8 cellular contexts compared by ENCODE assay signal in the genomic region with DNA sequence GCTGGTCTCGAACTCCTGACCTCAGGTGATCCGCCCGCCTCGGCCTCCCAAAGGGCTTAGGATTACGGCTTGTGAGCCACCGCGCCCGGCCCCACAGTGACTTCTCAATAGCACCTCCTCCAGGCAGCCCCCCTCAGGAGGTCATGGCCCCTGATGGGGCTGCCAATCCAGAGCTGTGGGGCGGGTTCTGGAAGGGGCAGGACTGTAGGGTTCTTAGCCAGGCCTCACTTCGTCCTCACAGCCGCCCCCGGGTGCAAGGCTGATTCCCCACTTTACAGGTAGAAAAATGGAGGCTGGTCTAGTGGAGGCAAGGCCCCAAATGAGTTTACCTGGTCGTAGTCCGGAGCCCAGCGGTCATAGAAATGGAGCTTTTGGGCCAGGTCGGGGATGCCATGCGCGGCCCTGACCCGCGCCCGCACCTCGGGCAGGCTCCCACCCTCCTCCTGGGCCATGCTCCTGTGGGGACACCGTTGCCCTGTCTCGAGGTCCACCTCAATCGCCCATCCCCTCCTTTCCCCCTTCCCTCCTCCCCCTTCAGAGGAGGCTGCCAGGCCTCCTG.
DNase-seq lines count a peak whose midpoint lies in the region; ATAC-seq and TF ChIP-seq lines count a peak whose summit lies in the region.

No MANE protein-coding gene starts in this region.

- H3K36me3 ChIP-seq in BLaER1 treated with 17β-estradiol and CSF1 and Interleukin-3, amounts not matched to agents 10 nM and 100 nM, result no peaks in the 10 kb centered on the region
- H3K36me3 ChIP-seq in KMS-11 (ENCODE audit: insufficient read depth) (no peaks in the 10 kb centered on the region), mucosa of stomach (ENCODE audit: control insufficient read depth, insufficient read depth, low read length) (no peaks in the 10 kb centered on the region)

- peak overlapping the region; percentile 57 to 79 (median 73); a peak in 20 of 22 replicates for H3K9ac ChIP-seq in BLaER1 treated with 17β-estradiol and CSF1 and Interleukin-3, amounts not matched to agents 10 nM and 100 nM
- H3K9ac ChIP-seq in KMS-11, result peak overlapping the region; percentile 83
- peak overlapping the region; percentile 66 for H3K9ac ChIP-seq in mucosa of stomach (ENCODE audit: low read length)

- H2AFZ ChIP-seq in KMS-11 (ENCODE audit: low read depth), result peak overlapping the region; percentile 94; the same call in 1 of the 2 replicates

- no peaks in the 10 kb centered on the region for H3K79me2 ChIP-seq in KMS-11 (ENCODE audit: insufficient read depth, low read depth)

- H3K27me3 ChIP-seq in BLaER1 treated with 17β-estradiol and CSF1 and Interleukin-3, amounts not matched to agents 10 nM and 100 nM, result no peaks in the 10 kb centered on the region
- no peaks in the 10 kb centered on the region for H3K27me3 ChIP-seq in KMS-11 (ENCODE audit: insufficient read depth, low read depth)
- peaks cover 11% of the 10 kb centered on the region for H3K27me3 ChIP-seq in mucosa of stomach (ENCODE audit: control insufficient read depth, insufficient read depth, low read length)

- no peak for ATAC-seq in HG03159 (IDR thresholded peaks at IDR 0.05; ENCODE audit: unreplicated experiment)

- no peak for DNase-seq in coronary artery (ENCODE audit: low spot score)
- no peak for DNase-seq in GM03348 (ENCODE audit: low spot score)
- DNase-seq in activated effector memory CD4-positive, alpha-beta T cell treated with anti-CD3 and anti-CD28 coated beads, Interleukin-2, amount 50 U/mL, for 16 hours, result no peak
- no peak for DNase-seq in DMS79 treated with DMSO at 0.1 percent for 48 hours (lab: John Stamatoyannopoulos, UW)

- H3K4me1 ChIP-seq in BLaER1 treated with 17β-estradiol and CSF1 and Interleukin-3, amounts not matched to agents 10 nM and 100 nM, result peaks cover 25 to 53% (median 44%) of the 10 kb centered on the region in 10 experiments
- H3K4me1 ChIP-seq in KMS-11 (ENCODE audit: low read depth, poor library complexity, severe bottlenecking) (peaks cover 42% of the 10 kb centered on the region), mucosa of stomach (ENCODE audit: control insufficient read depth, insufficient read depth, low read length) (peaks cover 8% of the 10 kb centered on the region)

- H3K9me3 ChIP-seq in BLaER1 treated with 17β-estradiol and CSF1 and Interleukin-3, amounts not matched to agents 10 nM and 100 nM (replicated peaks in 1 of 11), result no peaks in the 10 kb centered on the region
- no peaks in the 10 kb centered on the region for H3K9me3 ChIP-seq in mucosa of stomach (ENCODE audit: control insufficient read depth, low read length)

- peak overlapping the region; percentile 48 to 64 (median 54) for H3K4me3 ChIP-seq in BLaER1 treated with 17β-estradiol and CSF1 and Interleukin-3, amounts not matched to agents 10 nM and 100 nM
- peak overlapping the region; percentile 38 for H3K4me3 ChIP-seq in KMS-11 (IDR thresholded peaks at IDR 0.05; ENCODE audit: insufficient read depth, low read depth, low read length)
- peak overlapping the region; percentile 73 for H3K4me3 ChIP-seq in coronary artery
- H3K4me3 ChIP-seq in mucosa of stomach (ENCODE audit: low read length), result peak overlapping the region; percentile 57

- H3K27ac ChIP-seq in BLaER1 treated with 17β-estradiol and CSF1 and Interleukin-3, amounts not matched to agents 10 nM and 100 nM, result peak overlapping the region in 10 of 11 experiments; percentile 38 to 68 (median 62); a peak in 17 of 22 replicates
- H3K27ac ChIP-seq in KMS-11 (peak overlapping the region; percentile 40; the same call in 1 of the 2 replicates), coronary artery (peak overlapping the region; percentile 61 to 78)

- peak overlapping the region; percentile 80 to 90 (median 82) for H3K4me2 ChIP-seq in BLaER1 treated with 17β-estradiol and CSF1 and Interleukin-3, amounts not matched to agents 10 nM and 100 nM
- peak overlapping the region; percentile 80 for H3K4me2 ChIP-seq in KMS-11

- no peak for TF ChIP-seq CTCF in KMS-11 (conservative IDR thresholded peaks at IDR 0.05; ENCODE audit: low read depth, low read length)
- no peak for TF ChIP-seq CTCF in coronary artery (IDR thresholded peaks at IDR 0.05)

- no peaks in the 10 kb centered on the region for H4K20me1 ChIP-seq in BLaER1 treated with 17β-estradiol and CSF1 and Interleukin-3, amounts not matched to agents 10 nM and 100 nM
- no peaks in the 10 kb centered on the region for H4K20me1 ChIP-seq in KMS-11 (ENCODE audit: insufficient read depth)
